Comparison of ENCODE assay signal across 10 cellular contexts in the genomic region with DNA sequence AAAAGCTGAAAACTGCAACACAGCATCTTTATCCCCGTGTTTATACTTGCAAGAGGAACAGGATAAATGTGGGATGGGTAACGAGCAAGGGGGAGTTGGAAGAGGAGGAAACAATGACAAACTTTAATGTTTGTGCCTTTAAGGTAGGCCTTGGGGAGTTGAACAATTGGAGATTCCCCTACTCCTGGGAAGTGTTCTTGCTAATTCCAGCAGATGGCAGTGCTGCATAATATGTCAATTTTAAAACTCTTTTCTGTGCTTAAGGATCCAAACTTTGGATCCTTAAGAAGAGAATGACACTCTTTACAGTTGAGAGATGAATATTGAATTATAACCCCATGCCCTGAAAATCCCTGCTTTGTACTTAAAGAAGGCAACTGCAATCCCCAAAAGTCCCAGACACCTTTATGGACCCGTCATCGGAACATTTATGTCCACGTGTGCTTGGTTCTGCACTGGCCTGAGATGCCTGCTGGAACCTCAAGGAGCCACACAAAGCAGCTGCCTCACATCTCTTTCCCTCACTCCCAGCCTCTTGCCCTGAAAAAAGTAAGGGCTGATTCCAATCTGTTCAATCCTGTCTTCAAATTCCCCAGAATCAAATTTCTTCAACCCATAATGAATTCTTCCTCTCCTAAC. TPM values are rescaled to one million over a fixed set of nuclear protein-coding genes. Genes with fewer than 3 reads are reported as not detected.
A peak's percentile ranks its signal among the peaks of the same experiment; 100 is the strongest.
DNase-seq lines count a peak whose midpoint lies in the region; ATAC-seq and TF ChIP-seq lines count a peak whose summit lies in the region.
"Had no signal": no experiment of that assay in that cellular context is flagged by ENCODE, and none has a peak within 500 bp of the region (broad histone marks: within the 10 kb centered on the region; RNA-seq: fewer than 3 reads in every experiment).

No MANE protein-coding gene starts in this region.

- H3K9ac ChIP-seq in SK-N-MC (ENCODE audit: insufficient read length) (no peak overlapping the region), fibroblast of lung (ENCODE audit: insufficient read depth, low read length) (no peak overlapping the region)

- no peaks in the 10 kb centered on the region for H4K20me1 ChIP-seq in fibroblast of lung (ENCODE audit: control insufficient read depth, extremely low read depth, insufficient read depth, low read length)

- TF ChIP-seq CTCF in fibroblast of lung (conservative IDR thresholded peaks at IDR 0.05 in 1 of 2, IDR thresholded peaks at IDR 0.05 in 1 of 2; ENCODE audit: low read depth in 1 of 2, low read length in 2 of 2) (peak; percentile 70 to 81), neural crest cell (conservative IDR thresholded peaks at IDR 0.05) (peak; percentile 90)

- ATAC-seq in HG03108 (IDR thresholded peaks at IDR 0.05; ENCODE audit: unreplicated experiment) = no peak
- no peak for ATAC-seq in HG03439 (IDR thresholded peaks at IDR 0.05; ENCODE audit: unreplicated experiment)

- H3K36me3 ChIP-seq in SK-N-MC (ENCODE audit: insufficient read depth, low read length) (no peaks in the 10 kb centered on the region), fibroblast of lung (ENCODE audit: control insufficient read depth, insufficient read depth, low read length) (no peaks in the 10 kb centered on the region)

- DNase-seq in NCI-H2196 (lab: John Stamatoyannopoulos, UW; ENCODE audit: unreplicated experiment) (peak; percentile 3), NCI-H2196 treated with DMSO at 0.1 percent for 48 hours (lab: John Stamatoyannopoulos, UW; ENCODE audit: unreplicated experiment) (no peak), HT-29 (ENCODE audit: low spot score) (peak; percentile 74), SK-N-MC (ENCODE audit: low read depth, low spot score) (peak; percentile 6), fibroblast of lung (ENCODE audit: low read depth in 2 of 2) (peak; percentile 56 to 85), neural crest cell (ENCODE audit: low read depth, low spot score) (peak; percentile 12)

- H3K27ac ChIP-seq in SK-N-MC = no peak overlapping the region
- H3K27ac ChIP-seq in fibroblast of lung (ENCODE audit: insufficient read depth, low read length) = peak overlapping the region; percentile 11

- H3K4me2 ChIP-seq in fibroblast of lung (ENCODE audit: extremely low read depth, insufficient read depth, low read length) = no peak overlapping the region

- peaks cover under 1% of the 10 kb centered on the region for H3K36me3 Mint-ChIP-seq in neural crest cell (ENCODE audit: low read depth)

- no peaks in the 10 kb centered on the region for H3K27me3 Mint-ChIP-seq in neural crest cell (ENCODE audit: low read depth)
- H3K27me3 Mint-ChIP-seq: stimulated activated naive CD8-positive, alpha-beta T cell treated with anti-CD3 and anti-CD28 coated beads, Interleukin-15, Interleukin-2, amounts not matched to agents 100 ng/mL and 50 ng/mL, for 24 hours had no signal

- no peaks in the 10 kb centered on the region for H3K4me1 Mint-ChIP-seq in neural crest cell

- H3K27ac Mint-ChIP-seq in neural crest cell (ENCODE audit: unreplicated experiment) = no peak overlapping the region
- H3K27ac Mint-ChIP-seq: stimulated activated naive CD8-positive, alpha-beta T cell treated with anti-CD3 and anti-CD28 coated beads, Interleukin-15, Interleukin-2, amounts not matched to agents 100 ng/mL and 50 ng/mL, for 24 hours had no signal

- no peak overlapping the region for H3K4me3 Mint-ChIP-seq in neural crest cell
- H3K4me3 Mint-ChIP-seq: stimulated activated naive CD8-positive, alpha-beta T cell treated with anti-CD3 and anti-CD28 coated beads, Interleukin-15, Interleukin-2, amounts not matched to agents 100 ng/mL and 50 ng/mL, for 24 hours had no signal

- H3K4me3 ChIP-seq in SK-N-MC = no peak overlapping the region
- no peak overlapping the region for H3K4me3 ChIP-seq in fibroblast of lung (replicated peaks in 1 of 4; ENCODE audit: control extremely low read depth in 1 of 4, insufficient read depth in 1 of 4, low read depth in 3 of 4, low read length in 4 of 4)

- peaks cover 18% of the 10 kb centered on the region for H3K4me1 ChIP-seq in fibroblast of lung (ENCODE audit: control insufficient read depth, extremely low read depth, insufficient read depth, low read length)

- peak overlapping the region; percentile 59 for H2AFZ ChIP-seq in fibroblast of lung (ENCODE audit: low read length)

- H3K9me3 Mint-ChIP-seq in neural crest cell = no peaks in the 10 kb centered on the region
- H3K9me3 Mint-ChIP-seq: stimulated activated naive CD8-positive, alpha-beta T cell treated with anti-CD3 and anti-CD28 coated beads, Interleukin-15, Interleukin-2, amounts not matched to agents 100 ng/mL and 50 ng/mL, for 24 hours had no signal

- no peaks in the 10 kb centered on the region for H3K79me2 ChIP-seq in fibroblast of lung (ENCODE audit: control insufficient read depth, insufficient read depth, low read length)

- H3K9me3 ChIP-seq in SK-N-MC (ENCODE audit: low read depth, low read length) (no peaks in the 10 kb centered on the region), fibroblast of lung (ENCODE audit: control insufficient read depth, insufficient read depth, low read depth, low read length) (no peaks in the 10 kb centered on the region)

- H3K27me3 ChIP-seq in fibroblast of lung (ENCODE audit: control insufficient read depth, insufficient read depth, low read length) = no peaks in the 10 kb centered on the region

RNA-seq across cellular contexts. Expression of a gene that starts 12.0 kb away (rescaled TPM):
- 3.3 and 6.0 TPM in 2 replicates for total RNA-seq in HT-29 (2014; rRNA removed; shearing (Covaris generic))
- 27.7 and 32.7 TPM in 2 replicates for total RNA-seq in fibroblast of lung
- polyA plus RNA-seq in fibroblast of lung = 18.3 and 23.5 TPM in 2 replicates
- polyA plus RNA-seq in fibroblast of lung (2012) = 13.2 and 14.9 TPM in 2 replicates
- 1.4 and 4.3 TPM in 2 replicates for polyA minus RNA-seq in fibroblast of lung (ENCODE audit: low replicate concordance)
- 12.9 and 13.9 TPM in 2 replicates for total RNA-seq in neural crest cell

RNA-seq across cellular contexts. Expression of a gene that starts 33.9 kb away (rescaled TPM):
- total RNA-seq in HT-29 (2014; rRNA removed; shearing (Covaris generic)) = 5.3 and 8.3 TPM in 2 replicates
- 21.8 and 25.8 TPM in 2 replicates for total RNA-seq in fibroblast of lung
- 12.8 and 71.4 TPM in 2 replicates for polyA plus RNA-seq in fibroblast of lung
- polyA plus RNA-seq in fibroblast of lung (2012) = 10.2 and 43.5 TPM in 2 replicates
- polyA minus RNA-seq in fibroblast of lung (ENCODE audit: low replicate concordance) = 2.6 and 2.9 TPM in 2 replicates
- total RNA-seq in neural crest cell = 2.2 and 2.4 TPM in 2 replicates

RNA-seq across cellular contexts. Expression of a gene that starts 48.5 kb away (rescaled TPM):
- total RNA-seq in HT-29 (2014; rRNA removed; shearing (Covaris generic)) = not detected in 2 replicates
- total RNA-seq in fibroblast of lung (under 0.01 TPM in 1 of 2 replicates, not detected in the other), neural crest cell (not detected in 2 replicates)
- not detected in 2 replicates for polyA plus RNA-seq in fibroblast of lung
- polyA plus RNA-seq in fibroblast of lung (2012) = not detected in 2 replicates
- not detected in 2 replicates for polyA minus RNA-seq in fibroblast of lung (ENCODE audit: low replicate concordance)
- polyA plus RNA-seq: adipose tissue had no signal
